ENCODE assay signal across 9 cellular contexts in the genomic region with DNA sequence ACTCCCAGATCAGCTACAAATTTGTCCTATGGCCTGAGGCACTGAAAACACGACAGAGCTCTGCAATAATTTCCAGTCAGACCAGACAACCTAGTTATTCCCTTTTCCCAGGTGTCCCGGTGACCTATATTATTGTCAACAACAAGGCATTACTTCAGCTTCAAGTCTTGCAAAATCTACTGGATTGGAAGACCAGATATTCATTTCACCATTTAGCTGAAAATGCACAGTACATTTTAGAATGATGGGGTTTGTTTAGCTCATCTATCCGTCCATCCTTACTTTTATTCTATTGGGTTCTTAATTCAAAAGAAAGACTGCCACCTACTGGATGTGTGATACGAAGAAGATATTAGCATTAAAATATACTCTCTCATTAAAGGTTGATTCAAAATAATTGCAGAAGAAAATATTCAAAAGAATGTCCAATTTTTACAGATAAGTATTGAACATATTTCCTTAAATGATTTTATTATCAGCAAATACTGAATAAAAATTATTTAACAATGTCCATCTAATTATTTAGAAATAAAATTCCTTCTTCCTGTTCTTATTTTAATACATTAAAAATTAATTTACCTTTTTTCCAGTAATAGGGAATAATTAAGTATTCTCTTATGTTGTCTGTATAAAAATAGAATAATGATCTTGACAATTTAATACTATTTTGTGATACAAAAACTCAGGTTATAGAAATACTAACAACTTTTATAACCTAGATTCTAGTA.
A peak's percentile ranks its signal among the peaks of the same experiment; 100 is the strongest.
DNase-seq lines count a peak whose midpoint lies in the region; ATAC-seq and TF ChIP-seq lines count a peak whose summit lies in the region.
"Had no signal": no experiment of that assay in that cellular context is flagged by ENCODE, and none has a peak within 500 bp of the region (broad histone marks: within the 10 kb centered on the region; RNA-seq: fewer than 3 reads in every experiment).

No MANE protein-coding gene starts in this region.

- H3K27ac ChIP-seq in upper lobe of right lung (no peak overlapping the region), ovary (no peak overlapping the region)

- 30 to 33% (median 32%) methylated on average over 4 of the region's 4 CpGs for WGBS in ovary, 3 donors

- no peak for TF ChIP-seq POLR2A in ovary (IDR thresholded peaks at IDR 0.05)

- H3K4me3 ChIP-seq in upper lobe of right lung (no peak overlapping the region), ovary (no peak overlapping the region)
- H3K4me3 ChIP-seq: HAP-1 had no signal

- peak; percentile 54 for TF ChIP-seq RAD21 in Ishikawa (IDR thresholded peaks at IDR 0.05; ENCODE audit: low read depth)

- H3K9me3 ChIP-seq in upper lobe of right lung (no peaks in the 10 kb centered on the region), ovary (no peaks in the 10 kb centered on the region)
- H3K9me3 ChIP-seq: HAP-1 had no signal

- TF ChIP-seq CTCF in upper lobe of right lung (IDR thresholded peaks at IDR 0.05) (peak; percentile 57), ovary (IDR thresholded peaks at IDR 0.05) (no peak)

- H3K4me1 ChIP-seq in upper lobe of right lung (no peaks in the 10 kb centered on the region), ovary (ENCODE audit: insufficient read depth) (no peaks in the 10 kb centered on the region)
- H3K4me1 ChIP-seq: HAP-1 had no signal

- H3K27me3 ChIP-seq in upper lobe of right lung (no peaks in the 10 kb centered on the region), ovary (no peaks in the 10 kb centered on the region)

- DNase-seq in Ammon's horn (ENCODE audit: low spot score) (peak; percentile 8), SHP77 treated with DMSO at 0.1 percent for 48 hours (lab: John Stamatoyannopoulos, UW) (peak; percentile 61), foreskin melanocyte (peak; percentile 20), upper lobe of right lung (no peak), ovary (no peak)
- DNase-seq in activated naive CD4-positive, alpha-beta T cell treated with anti-CD3 and anti-CD28 coated beads, Interleukin-2, amount 50 U/mL, for 16 hours: no peak

- H3K36me3 ChIP-seq in upper lobe of right lung: no peaks in the 10 kb centered on the region
- no peaks in the 10 kb centered on the region for H3K36me3 ChIP-seq in ovary
- H3K36me3 ChIP-seq: HAP-1 had no signal

- ATAC-seq in upper lobe of right lung: no peak
- ATAC-seq in GM21390 (IDR thresholded peaks at IDR 0.05; ENCODE audit: unreplicated experiment): no peak

- TF ChIP-seq EP300 in Ishikawa (IDR thresholded peaks at IDR 0.05; ENCODE audit: borderline replicate concordance) (no peak), ovary (IDR thresholded peaks at IDR 0.05) (no peak)

- intact Hi-C loops in upper lobe of right lung (cut with DNase I) (no loop called here), ovary (cut with DNase I) (loop anchor here in 3 of 4 donors (10.0 kb wide), 3 partner anchors 630 to 1180 kb away; no protein-coding TSS in a partner anchor)

TF ChIP-seq in Ishikawa, 13 proteins besides CTCF, POLR2A, EP300 and RAD21:
- TF ChIP-seq TEAD4 (IDR thresholded peaks at IDR 0.05) (no peak), CEBPB (IDR thresholded peaks at IDR 0.05) (no peak), CREB1 (IDR thresholded peaks at IDR 0.05; ENCODE audit: low read depth) (no peak), ZBTB7A (IDR thresholded peaks at IDR 0.05; ENCODE audit: low read depth) (no peak)
- TF ChIP-seq, protein P1, sequence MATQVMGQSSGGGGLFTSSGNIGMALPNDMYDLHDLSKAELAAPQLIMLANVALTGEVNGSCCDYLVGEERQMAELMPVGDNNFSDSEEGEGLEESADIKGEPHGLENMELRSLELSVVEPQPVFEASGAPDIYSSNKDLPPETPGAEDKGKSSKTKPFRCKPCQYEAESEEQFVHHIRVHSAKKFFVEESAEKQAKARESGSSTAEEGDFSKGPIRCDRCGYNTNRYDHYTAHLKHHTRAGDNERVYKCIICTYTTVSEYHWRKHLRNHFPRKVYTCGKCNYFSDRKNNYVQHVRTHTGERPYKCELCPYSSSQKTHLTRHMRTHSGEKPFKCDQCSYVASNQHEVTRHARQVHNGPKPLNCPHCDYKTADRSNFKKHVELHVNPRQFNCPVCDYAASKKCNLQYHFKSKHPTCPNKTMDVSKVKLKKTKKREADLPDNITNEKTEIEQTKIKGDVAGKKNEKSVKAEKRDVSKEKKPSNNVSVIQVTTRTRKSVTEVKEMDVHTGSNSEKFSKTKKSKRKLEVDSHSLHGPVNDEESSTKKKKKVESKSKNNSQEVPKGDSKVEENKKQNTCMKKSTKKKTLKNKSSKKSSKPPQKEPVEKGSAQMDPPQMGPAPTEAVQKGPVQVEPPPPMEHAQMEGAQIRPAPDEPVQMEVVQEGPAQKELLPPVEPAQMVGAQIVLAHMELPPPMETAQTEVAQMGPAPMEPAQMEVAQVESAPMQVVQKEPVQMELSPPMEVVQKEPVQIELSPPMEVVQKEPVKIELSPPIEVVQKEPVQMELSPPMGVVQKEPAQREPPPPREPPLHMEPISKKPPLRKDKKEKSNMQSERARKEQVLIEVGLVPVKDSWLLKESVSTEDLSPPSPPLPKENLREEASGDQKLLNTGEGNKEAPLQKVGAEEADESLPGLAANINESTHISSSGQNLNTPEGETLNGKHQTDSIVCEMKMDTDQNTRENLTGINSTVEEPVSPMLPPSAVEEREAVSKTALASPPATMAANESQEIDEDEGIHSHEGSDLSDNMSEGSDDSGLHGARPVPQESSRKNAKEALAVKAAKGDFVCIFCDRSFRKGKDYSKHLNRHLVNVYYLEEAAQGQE (IDR thresholded peaks at IDR 0.05; ENCODE audit: low read depth): no peak

Comparison
In these comparisons a context has a peak if more than half of its experiments do, and no peak if none do; other contexts are left out.
1. DNase-seq: peak in Ammon's horn (single experiment), SHP77 treated with DMSO at 0.1 percent for 48 hours (single experiment) and foreskin melanocyte (single experiment); none in upper lobe of right lung (single experiment), ovary (0 of 5) and activated naive CD4-positive, alpha-beta T cell treated with anti-CD3 and anti-CD28 coated beads, Interleukin-2, amount 50 U/mL, for 16 hours (single experiment).